In the genomic region with DNA sequence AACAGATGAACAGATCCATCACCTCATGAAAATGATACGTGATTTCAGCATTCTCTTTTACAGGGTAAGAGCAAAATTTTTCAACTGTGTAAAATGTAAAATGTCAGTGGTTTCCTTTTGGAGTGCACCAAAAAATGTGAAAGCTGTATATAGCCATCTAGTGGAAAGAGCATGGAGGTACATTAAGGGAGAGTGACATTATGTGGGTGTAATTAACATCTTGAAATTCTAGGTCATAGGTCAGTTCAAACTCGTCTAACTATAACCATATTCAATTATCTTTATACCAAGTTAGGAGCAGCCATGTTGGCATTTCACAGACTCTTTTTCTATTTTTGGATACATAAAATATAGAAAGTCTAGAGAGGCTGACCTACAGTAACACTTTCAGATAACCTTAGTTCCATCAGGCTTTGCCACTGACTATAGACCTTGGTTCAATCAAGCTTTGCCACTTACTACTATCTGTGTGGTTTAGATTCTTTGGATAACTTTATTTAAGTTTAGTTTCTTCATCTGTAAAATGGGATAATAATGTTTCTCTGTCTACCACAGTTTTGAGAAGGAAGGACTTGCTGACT, we compare ENCODE assay signal across 9 cellular contexts. TPM values are rescaled to one million over a fixed set of nuclear protein-coding genes. Genes with fewer than 3 reads are reported as not detected.
DNase-seq lines count a peak whose midpoint lies in the region; ATAC-seq, FAIRE-seq and TF ChIP-seq lines count a peak whose summit lies in the region.
"Had no signal": no experiment of that assay in that cellular context is flagged by ENCODE, and none has a peak within 500 bp of the region (broad histone marks: within the 10 kb centered on the region; RNA-seq: fewer than 3 reads in every experiment).

No MANE protein-coding gene starts in this region.

- peaks cover 6% of the 10 kb centered on the region for H3K36me3 Mint-ChIP-seq in type B pancreatic cell

- no peak overlapping the region for H3K4me3 ChIP-seq in AG09309 (ENCODE audit: control insufficient read depth, low read depth, low read length)
- H3K4me3 ChIP-seq: SJSA1 had no signal

- H3K9me3 Mint-ChIP-seq in type B pancreatic cell = no peaks in the 10 kb centered on the region

- TF ChIP-seq CTCF in AG09309 (IDR thresholded peaks at IDR 0.05; ENCODE audit: control insufficient read depth, insufficient read depth, low read depth, low read length, missing control alignments) (peak; percentile 62), type B pancreatic cell (conservative IDR thresholded peaks at IDR 0.05) (peak; percentile 76)

- peak; percentile 95 for ATAC-seq in HG02642 (IDR thresholded peaks at IDR 0.05; ENCODE audit: poor library complexity, unreplicated experiment)

- DNase-seq in AG09309 (ENCODE audit: low read depth) (peak; percentile 10), GM12892 (ENCODE audit: insufficient read length) (no peak), MV-4-11 (lab: John Stamatoyannopoulos, UW) (peak; percentile 50), astrocyte of the hippocampus (ENCODE audit: low read depth, low spot score) (peak; percentile 54), type B pancreatic cell (ENCODE audit: extremely low spot score, unreplicated experiment) (no peak)
- no peak for DNase-seq in activated CD4-positive, alpha-beta T cell treated with anti-CD3 and anti-CD28 coated beads, Interleukin-2, amount 50 U/mL, for 48 hours

- peak; percentile 74 for FAIRE-seq in GM12892 (lab: Jason Lieb, UNC)
- FAIRE-seq in islet of Langerhans (lab: Jason Lieb, UNC) = peak; percentile 95

- no peak overlapping the region for H3K4me3 Mint-ChIP-seq in type B pancreatic cell

- no peak for TF ChIP-seq POLR2A in GM12892 (IDR thresholded peaks at IDR 0.05; ENCODE audit: low read depth, low read length)

- H3K4me1 Mint-ChIP-seq in type B pancreatic cell (ENCODE audit: unreplicated experiment) = no peaks in the 10 kb centered on the region

- no peak overlapping the region for H3K27ac Mint-ChIP-seq in type B pancreatic cell

- H3K27me3 Mint-ChIP-seq in type B pancreatic cell = no peaks in the 10 kb centered on the region

RNA-seq across cellular contexts. Expression of gene NEIL3, which starts 30.2 kb away (rescaled TPM):
- polyA plus RNA-seq in GM12892 (2012; ENCODE audit: missing spikeins) = 4.8 TPM
- 4.0 and 10.1 TPM in 2 replicates for total RNA-seq in type B pancreatic cell (ENCODE audit: low replicate concordance)

Comparison
In these comparisons a context has a peak if more than half of its experiments do, and no peak if none do; other contexts are left out.
1. DNase-seq: peak in AG09309 (single experiment), MV-4-11 (single experiment) and astrocyte of the hippocampus (single experiment); none in GM12892 (single experiment), type B pancreatic cell (single experiment) and activated CD4-positive, alpha-beta T cell treated with anti-CD3 and anti-CD28 coated beads, Interleukin-2, amount 50 U/mL, for 48 hours (0 of 2).